20 cellular contexts compared by ENCODE assay signal in the genomic region with DNA sequence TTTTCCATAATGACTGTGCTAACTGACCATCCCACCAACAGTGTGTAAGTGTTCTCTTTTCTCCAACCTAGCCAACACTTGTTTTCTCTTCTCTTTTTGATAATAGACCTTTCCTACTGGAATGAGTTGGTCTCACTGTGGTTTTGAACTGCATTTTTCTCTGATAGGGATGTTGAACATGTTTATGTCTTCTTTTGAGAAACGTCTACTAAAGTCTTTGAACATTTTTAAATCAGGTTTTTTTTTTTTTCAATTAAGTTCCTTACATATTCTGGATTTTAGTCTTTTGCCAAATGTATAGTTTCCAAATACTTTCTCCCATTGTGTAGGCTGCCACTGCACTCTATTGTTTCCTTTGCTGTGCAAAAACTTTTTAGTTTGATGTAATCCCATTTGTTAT.
DNase-seq lines count a peak whose midpoint lies in the region; ATAC-seq, FAIRE-seq and TF ChIP-seq lines count a peak whose summit lies in the region.
"Had no signal": no experiment of that assay in that cellular context is flagged by ENCODE, and none has a peak within 500 bp of the region (broad histone marks: within the 10 kb centered on the region; RNA-seq: fewer than 3 reads in every experiment).

No MANE protein-coding gene starts in this region.

- H3K9ac ChIP-seq in astrocyte (ENCODE audit: low read length), result no peak overlapping the region
- H3K9ac ChIP-seq: BLaER1 had no signal

- ATAC-seq in HG03139 (IDR thresholded peaks at IDR 0.05; ENCODE audit: unreplicated experiment), result no peak

- H3K36me3 ChIP-seq in astrocyte (ENCODE audit: insufficient read depth, low read length), result no peaks in the 10 kb centered on the region
- H3K36me3 ChIP-seq: BLaER1, HAP-1 had no signal

- no peaks in the 10 kb centered on the region for H3K79me2 ChIP-seq in astrocyte (ENCODE audit: insufficient read depth, low read length)

- FAIRE-seq in astrocyte (lab: Jason Lieb, UNC), result no peak
- FAIRE-seq: GM12891, H54 had no signal

- H3K9me3 ChIP-seq in astrocyte (ENCODE audit: insufficient read depth, low read depth, low read length), result no peaks in the 10 kb centered on the region
- H3K9me3 ChIP-seq: HAP-1 had no signal

- no peak overlapping the region for H3K27ac ChIP-seq in astrocyte (ENCODE audit: low read depth, low read length)
- H3K27ac ChIP-seq: BLaER1 had no signal

- H4K20me1 ChIP-seq in astrocyte (ENCODE audit: insufficient read depth, low read length), result no peaks in the 10 kb centered on the region
- H4K20me1 ChIP-seq: BLaER1 had no signal

- H3K9me3 Mint-ChIP-seq in astrocyte (ENCODE audit: unreplicated experiment), result no peaks in the 10 kb centered on the region
- H3K9me3 Mint-ChIP-seq: CD4-positive, alpha-beta T cell had no signal

- H3K4me1 Mint-ChIP-seq in astrocyte (ENCODE audit: low read depth, unreplicated experiment), result peaks cover 19% of the 10 kb centered on the region
- H3K4me1 Mint-ChIP-seq: B cell; CD14-positive monocyte; CD8-positive, alpha-beta memory T cell had no signal

- peak; percentile 68 for DNase-seq in astrocyte (ENCODE audit: low read depth)
- DNase-seq in astrocyte of the spinal cord (ENCODE audit: low read depth, low spot score), result peak; percentile 5
- peak; percentile 4 for DNase-seq in fibroblast of the aortic adventitia (ENCODE audit: low read depth)
- no peak for DNase-seq in NCI-H774 (lab: John Stamatoyannopoulos, UW)
- no peak for DNase-seq in C1 segment of cervical spinal cord (lab: John Stamatoyannopoulos, UW)
- DNase-seq in D341Med (ENCODE audit: low spot score), result no peak
- DNase-seq: CD4-positive, alpha-beta T cell; CD8-positive, alpha-beta memory T cell; DMS53; DMS79 treated with DMSO at 0.1 percent for 48 hours; GF-D8; GOT3; HFFc6 had no signal

- in situ Hi-C loops in astrocyte of the spinal cord (cut with HindIII; ENCODE audit: low sequenced_read_pairs), result no loop called here

- H3K4me2 ChIP-seq in astrocyte (ENCODE audit: low read length), result no peak overlapping the region
- H3K4me2 ChIP-seq: BLaER1 had no signal

- H3K27me3 Mint-ChIP-seq in astrocyte (ENCODE audit: low read depth, unreplicated experiment), result no peaks in the 10 kb centered on the region
- H3K27me3 Mint-ChIP-seq: B cell; CD4-positive, alpha-beta T cell; CD8-positive, alpha-beta memory T cell had no signal

- H3K27me3 ChIP-seq in astrocyte (ENCODE audit: insufficient read depth, low read length), result no peaks in the 10 kb centered on the region
- H3K27me3 ChIP-seq: BLaER1 had no signal

- no peak overlapping the region for H3K4me3 Mint-ChIP-seq in astrocyte (ENCODE audit: unreplicated experiment)
- H3K4me3 Mint-ChIP-seq: B cell; CD14-positive monocyte; CD4-positive, alpha-beta T cell; CD8-positive, alpha-beta memory T cell; HFFc6 had no signal

- no peak overlapping the region for H3K4me3 ChIP-seq in astrocyte (ENCODE audit: insufficient read depth, low read depth, low read length)
- H3K4me3 ChIP-seq in astrocyte of the spinal cord (ENCODE audit: low read depth, low read length), result no peak overlapping the region
- H3K4me3 ChIP-seq in fibroblast of the aortic adventitia (ENCODE audit: low read depth, low read length), result no peak overlapping the region
- H3K4me3 ChIP-seq: BLaER1, HAP-1 had no signal

- H3K27ac Mint-ChIP-seq in astrocyte (ENCODE audit: unreplicated experiment), result no peak overlapping the region
- H3K27ac Mint-ChIP-seq: B cell; CD14-positive monocyte; CD4-positive, alpha-beta T cell; CD8-positive, alpha-beta memory T cell; HFFc6 had no signal

- no peak overlapping the region for H2AFZ ChIP-seq in astrocyte (ENCODE audit: low read depth, low read length)

- no peaks in the 10 kb centered on the region for H3K36me3 Mint-ChIP-seq in astrocyte (ENCODE audit: low read depth, unreplicated experiment)
- H3K36me3 Mint-ChIP-seq: CD14-positive monocyte had no signal

- TF ChIP-seq CTCF in astrocyte (IDR thresholded peaks at IDR 0.05; ENCODE audit: insufficient read depth, low read depth, low read length) (no peak), astrocyte of the spinal cord (IDR thresholded peaks at IDR 0.05; ENCODE audit: low read depth, low read length) (no peak), fibroblast of the aortic adventitia (IDR thresholded peaks at IDR 0.05; ENCODE audit: insufficient read depth, low read length) (no peak)

- peaks cover 7% of the 10 kb centered on the region for H3K4me1 ChIP-seq in astrocyte (ENCODE audit: insufficient read depth, low read length)
- H3K4me1 ChIP-seq: BLaER1, HAP-1 had no signal

Comparison
In these comparisons a context has a peak if more than half of its experiments do, and no peak if none do; other contexts are left out.
1. DNase-seq: peak in astrocyte (single experiment), astrocyte of the spinal cord (single experiment) and fibroblast of the aortic adventitia (single experiment); none in NCI-H774 (single experiment), C1 segment of cervical spinal cord (0 of 14) and D341Med (single experiment).